ENCODE assay signal across 8 cellular contexts in the genomic region with DNA sequence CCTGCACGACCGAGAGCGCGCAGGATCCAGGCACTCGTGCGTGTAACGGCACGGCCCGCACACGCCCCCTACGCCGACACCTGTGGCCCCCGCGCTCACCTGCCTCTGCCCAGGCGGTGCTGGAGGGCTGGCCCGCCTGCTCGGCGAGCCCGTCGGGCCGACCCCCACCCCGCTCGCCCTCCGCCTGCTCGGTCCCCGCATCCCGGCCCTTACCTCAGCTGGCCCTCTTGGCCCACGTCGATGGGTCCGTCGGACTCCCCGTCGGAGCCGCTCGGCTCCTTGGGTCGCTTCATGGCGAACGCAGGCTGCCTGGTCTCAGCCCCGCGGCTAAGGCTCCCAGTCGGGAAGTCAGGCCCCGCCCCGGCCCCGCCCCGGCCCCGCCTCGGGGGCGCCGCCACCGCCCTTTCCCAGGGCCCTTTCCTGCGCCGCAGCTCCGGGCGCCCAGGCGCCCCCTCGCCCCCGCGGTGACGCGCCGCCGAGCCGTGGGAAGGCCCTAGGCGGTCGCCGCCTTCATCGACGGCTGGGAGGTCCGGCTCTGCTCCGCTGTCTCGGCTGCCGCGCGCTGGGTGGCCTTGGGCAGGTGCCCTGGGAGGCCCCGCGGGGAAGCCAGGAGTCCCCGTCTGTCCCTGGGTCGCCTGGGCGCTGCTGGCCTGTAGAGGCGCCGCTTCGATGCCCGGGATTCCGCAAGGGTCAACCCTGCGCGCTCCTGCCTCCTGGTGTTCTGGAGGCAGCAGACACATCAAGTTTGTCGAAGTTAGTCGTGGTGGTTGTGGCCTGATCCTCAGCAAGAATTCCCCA. TPM values are rescaled to one million over a fixed set of nuclear protein-coding genes. Genes with fewer than 3 reads are reported as not detected.
A peak's percentile ranks its signal among the peaks of the same experiment; 100 is the strongest.
DNase-seq lines count a peak whose midpoint lies in the region; ATAC-seq and TF ChIP-seq lines count a peak whose summit lies in the region.

A gene (minus strand): TSS at position 311 of the 798 bp plus-strand sequence. CDS start 18 bp downstream, at position 293.

- no peak within 1 kb of the TSS for H3K9ac ChIP-seq in Loucy (ENCODE audit: low read depth, low read length, poor library complexity, severe bottlenecking)

- no peaks in the 10 kb centered on the region for H3K9me2 ChIP-seq in Loucy (replicated peaks; ENCODE audit: low read depth, low read length)

- H3K9me3 Mint-ChIP-seq in Calu3 (ENCODE audit: low read depth, unreplicated experiment) = no peaks in the 10 kb centered on the region

- no peak within 1 kb of the TSS for H3K27ac Mint-ChIP-seq in Calu3 (ENCODE audit: unreplicated experiment)

- H3K27ac ChIP-seq in ascending aorta = peak within 1 kb of the TSS; percentile 96 to 98

- H3K4me1 ChIP-seq in Loucy (ENCODE audit: insufficient read depth, low read length, poor library complexity, severe bottlenecking) (no peaks in the 10 kb centered on the region), ascending aorta (peaks cover 3 to 19% of the 10 kb centered on the region in 2 donors)

- no peak for ATAC-seq in HG03571 (IDR thresholded peaks at IDR 0.05; ENCODE audit: unreplicated experiment)

- TF ChIP-seq CTCF in Calu3 (IDR thresholded peaks at IDR 0.05; ENCODE audit: unreplicated experiment) = no peak
- TF ChIP-seq CTCF in Loucy (conservative IDR thresholded peaks at IDR 0.05; ENCODE audit: low read length) = peak; percentile 43
- TF ChIP-seq CTCF in ascending aorta (IDR thresholded peaks at IDR 0.05) = peak; percentile 73 to 77 (median 76)

- H3K27me3 Mint-ChIP-seq in Calu3 (ENCODE audit: unreplicated experiment) = peaks cover 74% of the 10 kb centered on the region

- no TSS peak for BruUV-seq in Calu3 (replicated peaks; lab: Mats Ljungman, UMichigan)

- no peaks in the 10 kb centered on the region for H4K20me1 ChIP-seq in Loucy (ENCODE audit: insufficient read depth, low read length, poor library complexity, severe bottlenecking)

- peak within 1 kb of the TSS; percentile 63 for H3K4me3 ChIP-seq in Loucy (ENCODE audit: low read length, poor library complexity, severe bottlenecking)
- H3K4me3 ChIP-seq in ascending aorta = peak within 1 kb of the TSS; percentile 76 to 83

- intact Hi-C loops in Calu3 (cut with micrococcal nuclease; ENCODE audit: unreplicated experiment) (no loop called here), ascending aorta (cut with DNase I) (loop anchor here (1.0 to 10.0 kb wide), 3 partner anchors 14 to 545 kb away; no protein-coding TSS in a partner anchor)

- peak within 1 kb of the TSS; percentile 54 for H3K4me2 ChIP-seq in Loucy (ENCODE audit: low read depth, low read length, poor library complexity, severe bottlenecking)

- peak; percentile 69 for DNase-seq in Calu3
- DNase-seq in T-helper 9 cell = peak; percentile 36
- DNase-seq in ascending aorta (ENCODE audit: low spot score in 2 of 2) = peak in 1 of 2 donors; percentile 88
- DNase-seq in iPS-NIHi7 (ENCODE audit: extremely low spot score) = peak; percentile 88
- DNase-seq in stimulated activated CD4-positive, alpha-beta T cell treated with anti-CD3 and anti-CD28 coated beads, Interleukin-1b, Interleukin-23, amount 100 ng/mL, for 1 hour (ENCODE audit: low read depth in 2 of 2) = peak; percentile 9 to 67
- no peak for DNase-seq in GF-D8 (lab: John Stamatoyannopoulos, UW)

- no peaks in the 10 kb centered on the region for H3K27me3 ChIP-seq in Loucy (ENCODE audit: insufficient read depth, low read length, poor library complexity, severe bottlenecking)
- H3K27me3 ChIP-seq in ascending aorta = no peaks in the 10 kb centered on the region

- H3K4me1 Mint-ChIP-seq in Calu3 (ENCODE audit: low read depth, unreplicated experiment) = no peaks in the 10 kb centered on the region

- H2AFZ ChIP-seq in Loucy (ENCODE audit: low read length) = peak within 1 kb of the TSS; percentile 4; the same call in 1 of the 2 replicates

- no peaks in the 10 kb centered on the region for H3F3A ChIP-seq in Loucy (ENCODE audit: low read depth)

- H3K36me3 Mint-ChIP-seq in Calu3 (ENCODE audit: insufficient read depth, unreplicated experiment) = no peaks in the 10 kb centered on the region

- H3K4me3 Mint-ChIP-seq in Calu3 (ENCODE audit: low read depth, unreplicated experiment) = peak within 1 kb of the TSS; percentile 51

- H3K36me3 ChIP-seq in Loucy (ENCODE audit: insufficient read depth, low read length) (no peaks in the 10 kb centered on the region), ascending aorta (no peaks in the 10 kb centered on the region)

- H3K9me3 ChIP-seq in Loucy (ENCODE audit: insufficient read depth, low read depth, low read length) (no peaks in the 10 kb centered on the region), ascending aorta (no peaks in the 10 kb centered on the region)

- CTCF ChIA-PET in Calu3 (lab: Charles Lee) = interaction anchor here (0.6 to 1.1 kb wide), 3 partner anchors 8 to 123 kb away, joined by 4 read pairs; no protein-coding TSS in a partner anchor

- no peaks in the 10 kb centered on the region for H3K79me2 ChIP-seq in Loucy (ENCODE audit: insufficient read depth, low read length)

RNA-seq across cellular contexts. Expression of the gene that starts here (rescaled TPM):
- total RNA-seq in Calu3 (2022) = 0.09 and 0.27 TPM in 2 replicates
- 34.0 TPM for total RNA-seq in ascending aorta

Comparison
In these comparisons a context has a peak if more than half of its experiments do, and no peak if none do; other contexts are left out.
1. RNA of the gene that starts here (total RNA-seq): 34.0 TPM in ascending aorta (single experiment); 0.09 to 0.27 TPM in Calu3; every median in the first group is over 10 times any median in the second.
2. Peak in DNase-seq in Calu3; RNA of the gene not detected or under 1 TPM.